ENCODE assay signal across 22 cellular contexts in genomic region chr13:21850013-21851006, GRCh38.
"Had no signal": no experiment of that assay in that cellular context is flagged by ENCODE, and none has a peak within 500 bp of the region (broad histone marks: within the 10 kb centered on the region; RNA-seq: fewer than 3 reads in every experiment).

No MANE protein-coding gene starts in this region.

- H3K9me3 Mint-ChIP-seq: activated naive CD8-positive, alpha-beta T cell treated with anti-CD3 and anti-CD28 coated beads, Interleukin-2, amount 50 U/mL, for 24 hours; activated T-helper 1 cell treated with anti-CD3 and anti-CD28 coated beads, Interleukin-12 subunit alpha, Interleukin-12 subunit beta, Interleukin-2, Interleukin-4 antibody, amounts not matched to agents 30 ng/mL and 10 ng/mL and 1 ng/mL, durations not matched to agents 14 hours and 24 hours and 36 hours; stimulated activated naive CD8-positive, alpha-beta T cell treated with anti-CD3 and anti-CD28 coated beads, Interleukin-15, Interleukin-2, amounts not matched to agents 100 ng/mL and 50 ng/mL, for 24 hours had no signal

- DNase-seq: activated CD4-positive, alpha-beta T cell treated with anti-CD3 and anti-CD28 coated beads for 1 hour; activated CD8-positive, alpha-beta T cell treated with anti-CD3 and anti-CD28 coated beads, Interleukin-2, amount 10 ng/mL, durations not matched to agents 7 days and 5 days; activated gamma-delta T cell; activated naive CD4-positive, alpha-beta T cell treated with anti-CD3 and anti-CD28 coated beads, Interleukin-2, amount 50 U/mL, for 16 hours; anterior cingulate cortex; brain microvascular endothelial cell; dermis blood vessel endothelial cell; effector CD8-positive, alpha-beta T cell; hypothalamus; islet precursor cell; lower lobe of right lung; occipital lobe; posterior cingulate gyrus; substantia nigra; T-helper 9 cell; tibial artery had no signal

- H3K4me3 ChIP-seq: lower lobe of right lung, tibial artery had no signal

- H3K36me3 Mint-ChIP-seq: naive thymus-derived CD4-positive, alpha-beta T cell had no signal

- H3K27ac Mint-ChIP-seq: activated CD8-positive, alpha-beta T cell treated with anti-CD3 and anti-CD28 coated beads, Interleukin-2, amount 10 ng/mL, durations not matched to agents 7 days and 5 days; activated naive CD8-positive, alpha-beta T cell treated with anti-CD3 and anti-CD28 coated beads, Interleukin-2, amount 50 U/mL, for 24 hours; activated T-helper 1 cell treated with anti-CD3 and anti-CD28 coated beads, Interleukin-12 subunit alpha, Interleukin-12 subunit beta, Interleukin-2, Interleukin-4 antibody, amounts not matched to agents 30 ng/mL and 10 ng/mL and 1 ng/mL, durations not matched to agents 14 hours and 24 hours and 36 hours; naive thymus-derived CD4-positive, alpha-beta T cell; stimulated activated naive CD8-positive, alpha-beta T cell treated with anti-CD3 and anti-CD28 coated beads, Interleukin-15, Interleukin-2, amounts not matched to agents 100 ng/mL and 50 ng/mL, for 24 hours had no signal

- H3K27ac ChIP-seq: brain microvascular endothelial cell, lower lobe of right lung, tibial artery had no signal

- H3K27me3 Mint-ChIP-seq: naive thymus-derived CD4-positive, alpha-beta T cell; stimulated activated naive CD8-positive, alpha-beta T cell treated with anti-CD3 and anti-CD28 coated beads, Interleukin-15, Interleukin-2, amounts not matched to agents 100 ng/mL and 50 ng/mL, for 24 hours had no signal

- FAIRE-seq: frontal cortex had no signal

- H3K27me3 ChIP-seq: brain microvascular endothelial cell, tibial artery had no signal

- H3K9me3 ChIP-seq: lower lobe of right lung, tibial artery had no signal

- H3K4me3 Mint-ChIP-seq: activated CD8-positive, alpha-beta T cell treated with anti-CD3 and anti-CD28 coated beads, Interleukin-2, amount 10 ng/mL, durations not matched to agents 7 days and 5 days; activated naive CD8-positive, alpha-beta T cell treated with anti-CD3 and anti-CD28 coated beads, Interleukin-2, amount 50 U/mL, for 24 hours; activated T-helper 1 cell treated with anti-CD3 and anti-CD28 coated beads, Interleukin-12 subunit alpha, Interleukin-12 subunit beta, Interleukin-2, Interleukin-4 antibody, amounts not matched to agents 30 ng/mL and 10 ng/mL and 1 ng/mL, durations not matched to agents 14 hours and 24 hours and 36 hours; naive thymus-derived CD4-positive, alpha-beta T cell; neural crest cell; stimulated activated naive CD8-positive, alpha-beta T cell treated with anti-CD3 and anti-CD28 coated beads, Interleukin-15, Interleukin-2, amounts not matched to agents 100 ng/mL and 50 ng/mL, for 24 hours had no signal

- H3K4me1 ChIP-seq: lower lobe of right lung had no signal

- H3K36me3 ChIP-seq: brain microvascular endothelial cell, lower lobe of right lung, tibial artery had no signal

- ATAC-seq: activated CD8-positive, alpha-beta T cell treated with anti-CD3 and anti-CD28 coated beads, Interleukin-2, amount 10 ng/mL, durations not matched to agents 7 days and 5 days had no signal
